In genomic region chr10:17215782-17216122, GRCh38 we compare ENCODE assay signal across 10 cellular contexts. TPM values are rescaled to one million over a fixed set of nuclear protein-coding genes. Genes with fewer than 3 reads are reported as not detected.
DNase-seq lines count a peak whose midpoint lies in the region; ATAC-seq, FAIRE-seq and TF ChIP-seq lines count a peak whose summit lies in the region.
"Had no signal": no experiment of that assay in that cellular context is flagged by ENCODE, and none has a peak within 500 bp of the region (broad histone marks: within the 10 kb centered on the region; RNA-seq: fewer than 3 reads in every experiment).

No MANE protein-coding gene starts in this region.

- peak overlapping the region; percentile 40 to 41 for H3K4me3 ChIP-seq in foreskin fibroblast (ENCODE audit: low read depth in 1 of 2, low read length in 2 of 2)
- peak overlapping the region in 1 of 5 donors; percentile 22 for H3K4me3 ChIP-seq in subcutaneous abdominal adipose tissue (ENCODE audit: low read depth in 1 of 5, low read length in 5 of 5)
- H3K4me3 ChIP-seq in small intestine (ENCODE audit: low read depth in 1 of 2, low read length in 2 of 2) = no peak overlapping the region

- peaks cover 5% of the 10 kb centered on the region for H3K9me3 Mint-ChIP-seq in activated CD4-positive, alpha-beta T cell treated with anti-CD3 and anti-CD28 coated beads, Interleukin-2, amount 10 ng/mL, durations not matched to agents 24 days and 14 days
- H3K9me3 Mint-ChIP-seq in activated CD8-positive, alpha-beta T cell treated with anti-CD3 and anti-CD28 coated beads for 36 hours = no peaks in the 10 kb centered on the region

- peaks cover 28% of the 10 kb centered on the region for H3K4me1 Mint-ChIP-seq in activated CD4-positive, alpha-beta T cell treated with anti-CD3 and anti-CD28 coated beads, Interleukin-2, amount 10 ng/mL, durations not matched to agents 24 days and 14 days
- H3K4me1 Mint-ChIP-seq in activated CD8-positive, alpha-beta T cell treated with anti-CD3 and anti-CD28 coated beads for 36 hours (ENCODE audit: low read depth) = peaks cover 50% of the 10 kb centered on the region

- DNase-seq in activated CD4-positive, alpha-beta T cell treated with anti-CD3 and anti-CD28 coated beads, Interleukin-2, amount 10 ng/mL, durations not matched to agents 24 days and 14 days = no peak
- DNase-seq in activated CD4-positive, alpha-beta T cell treated with anti-CD3 and anti-CD28 coated beads, Interleukin-2, amount 50 U/mL, for 4 hours = no peak
- no peak for DNase-seq in activated CD8-positive, alpha-beta T cell treated with anti-CD3 and anti-CD28 coated beads for 36 hours
- DNase-seq in foreskin fibroblast = no peak
- DNase-seq in small intestine = no peak
- DNase-seq in HEK293T (ENCODE audit: extremely low spot score) = no peak
- DNase-seq: activated CD8-positive, alpha-beta memory T cell treated with anti-CD3 and anti-CD28 coated beads, Interleukin-2, amount 50 U/mL, for 48 hours; SHP77 had no signal

- H3K27ac Mint-ChIP-seq in activated CD4-positive, alpha-beta T cell treated with anti-CD3 and anti-CD28 coated beads, Interleukin-2, amount 10 ng/mL, durations not matched to agents 24 days and 14 days = peak overlapping the region; percentile 88
- H3K27ac Mint-ChIP-seq in activated CD8-positive, alpha-beta T cell treated with anti-CD3 and anti-CD28 coated beads for 36 hours = peak overlapping the region; percentile 95

- H3K27ac ChIP-seq in subcutaneous abdominal adipose tissue (ENCODE audit: low read depth, low read length) (peak overlapping the region; percentile 98), small intestine (ENCODE audit: low read depth in 1 of 2, low read length in 1 of 2) (no peak overlapping the region)

- no peak for ATAC-seq in activated CD8-positive, alpha-beta T cell treated with anti-CD3 and anti-CD28 coated beads for 36 hours
- no peak for ATAC-seq in GM18867 (IDR thresholded peaks at IDR 0.05; ENCODE audit: unreplicated experiment)

- 94 to 97% (median 96%) methylated on average over 2 of the region's 2 CpGs for whole genome bisulfite sequencing in small intestine, 3 donors

- peak overlapping the region in 3 of 5 donors; percentile 3 to 82 (median 24) for H3K9ac ChIP-seq in subcutaneous abdominal adipose tissue (ENCODE audit: low read length in 5 of 5)

- no peaks in the 10 kb centered on the region for H3K36me3 ChIP-seq in subcutaneous abdominal adipose tissue (ENCODE audit: control insufficient read depth in 5 of 5, insufficient read depth in 5 of 5, low read length in 5 of 5)
- no peaks in the 10 kb centered on the region for H3K36me3 ChIP-seq in small intestine (ENCODE audit: control insufficient read depth in 2 of 2, insufficient read depth in 2 of 2, low read length in 2 of 2)

- POLR2A ChIA-PET in activated CD8-positive, alpha-beta T cell treated with anti-CD3 and anti-CD28 coated beads for 36 hours (lab: Charles Lee) = interaction anchor here (0.7 to 2.7 kb wide), 3 partner anchors 14 to 191 kb away, joined by 3 to 30 read pairs (median 13); partner anchors contain the start of genes TRDMT1 and VIM
- POLR2A ChIA-PET in HEK293T (lab: Yijun Ruan, JAX) = interaction anchor here (0.9 to 1.7 kb wide), 3 partner anchors 15 to 16 kb away, joined by 4 to 7 read pairs (median 4); partner anchors contain the start of gene TRDMT1

- no peak for FAIRE-seq in small intestine (lab: Jason Lieb, UNC)

- H3K36me3 Mint-ChIP-seq in activated CD4-positive, alpha-beta T cell treated with anti-CD3 and anti-CD28 coated beads, Interleukin-2, amount 10 ng/mL, durations not matched to agents 24 days and 14 days (ENCODE audit: low read depth) = peaks cover 19% of the 10 kb centered on the region
- peaks cover 2% of the 10 kb centered on the region for H3K36me3 Mint-ChIP-seq in activated CD8-positive, alpha-beta T cell treated with anti-CD3 and anti-CD28 coated beads for 36 hours (ENCODE audit: low read depth)

- H3K27me3 Mint-ChIP-seq in activated CD4-positive, alpha-beta T cell treated with anti-CD3 and anti-CD28 coated beads, Interleukin-2, amount 10 ng/mL, durations not matched to agents 24 days and 14 days = no peaks in the 10 kb centered on the region
- no peaks in the 10 kb centered on the region for H3K27me3 Mint-ChIP-seq in activated CD8-positive, alpha-beta T cell treated with anti-CD3 and anti-CD28 coated beads for 36 hours

- TF ChIP-seq CTCF in activated CD8-positive, alpha-beta T cell treated with anti-CD3 and anti-CD28 coated beads for 36 hours (IDR thresholded peaks at IDR 0.05) = no peak
- TF ChIP-seq CTCF in foreskin fibroblast (IDR thresholded peaks at IDR 0.05; ENCODE audit: low read depth, low read length) = no peak

- intact Hi-C loops in activated CD4-positive, alpha-beta T cell treated with anti-CD3 and anti-CD28 coated beads, Interleukin-2, amount 10 ng/mL, durations not matched to agents 24 days and 14 days (cut with micrococcal nuclease) = loop anchor here (1.0 kb wide), 6 partner anchors 9 to 213 kb away; partner anchors contain the start of gene TRDMT1
- intact Hi-C loops in activated CD8-positive, alpha-beta T cell treated with anti-CD3 and anti-CD28 coated beads for 36 hours (cut with micrococcal nuclease) = no loop called here

- CTCF ChIA-PET in activated CD8-positive, alpha-beta T cell treated with anti-CD3 and anti-CD28 coated beads for 36 hours (lab: Charles Lee) = interaction anchor here (0.6 to 1.7 kb wide), 5 partner anchors 9 to 326 kb away, joined by 3 to 7 read pairs (median 4); no protein-coding TSS in a partner anchor
- CTCF ChIA-PET in HEK293T (lab: Yijun Ruan, JAX) = interaction anchor here (0.6 to 1.3 kb wide), 2 partner anchors 12 to 15 kb away, joined by 4 to 6 read pairs; no protein-coding TSS in a partner anchor

- H3K4me3 Mint-ChIP-seq in activated CD4-positive, alpha-beta T cell treated with anti-CD3 and anti-CD28 coated beads, Interleukin-2, amount 10 ng/mL, durations not matched to agents 24 days and 14 days = no peak overlapping the region
- H3K4me3 Mint-ChIP-seq in activated CD8-positive, alpha-beta T cell treated with anti-CD3 and anti-CD28 coated beads for 36 hours = peak overlapping the region; percentile 32

- no peaks in the 10 kb centered on the region for H3K9me3 ChIP-seq in subcutaneous abdominal adipose tissue (ENCODE audit: control insufficient read depth in 5 of 5, low read length in 5 of 5)
- no peaks in the 10 kb centered on the region for H3K9me3 ChIP-seq in small intestine (ENCODE audit: control insufficient read depth, low read depth)

- no peaks in the 10 kb centered on the region for H3K27me3 ChIP-seq in subcutaneous abdominal adipose tissue (ENCODE audit: control insufficient read depth in 5 of 5, insufficient read depth in 4 of 5, low read length in 5 of 5)
- H3K27me3 ChIP-seq in small intestine (ENCODE audit: control insufficient read depth in 2 of 2, insufficient read depth in 2 of 2, low read length in 2 of 2) = no peaks in the 10 kb centered on the region

- H3K4me1 ChIP-seq in subcutaneous abdominal adipose tissue (ENCODE audit: control insufficient read depth in 5 of 5, insufficient read depth in 5 of 5, low read length in 5 of 5) (peaks cover 2 to 38% (median 32%) of the 10 kb centered on the region in 5 donors), small intestine (ENCODE audit: control insufficient read depth in 2 of 2, insufficient read depth in 1 of 2, low read depth in 1 of 2, low read length in 1 of 2) (peaks cover 0 to 5% of the 10 kb centered on the region in 2 donors)

TF ChIP-seq in HEK293T, 16 proteins besides CTCF, POLR2A, EP300 and RAD21:
- no peak for TF ChIP-seq PKNOX1 (IDR thresholded peaks at IDR 0.05)

RNA-seq across cellular contexts. Expression of gene VIM, which starts 12.3 kb away (rescaled TPM):
- 178 and 182 TPM in 2 replicates for total RNA-seq in activated CD4-positive, alpha-beta T cell treated with anti-CD3 and anti-CD28 coated beads, Interleukin-2, amount 10 ng/mL, durations not matched to agents 24 days and 14 days
- total RNA-seq in activated CD8-positive, alpha-beta T cell treated with anti-CD3 and anti-CD28 coated beads for 36 hours = 100 to 1,000 TPM; 590 to 602 TPM
- polyA plus RNA-seq in small intestine = 100 to 1,000 TPM in 2 of 3 donors, 10 to 100 TPM in 1; 21.2 to 531 (median 196) TPM

RNA-seq across cellular contexts. Expression of gene TRDMT1, which starts 14.3 kb away (rescaled TPM):
- 3.9 and 5.6 TPM in 2 replicates for total RNA-seq in activated CD4-positive, alpha-beta T cell treated with anti-CD3 and anti-CD28 coated beads, Interleukin-2, amount 10 ng/mL, durations not matched to agents 24 days and 14 days
- 1 to 10 TPM; 4.4 to 4.5 TPM for total RNA-seq in activated CD8-positive, alpha-beta T cell treated with anti-CD3 and anti-CD28 coated beads for 36 hours
- 1 to 10 TPM; 1.4 to 2.2 (median 1.6) TPM for polyA plus RNA-seq in small intestine

Comparison
In these comparisons a context has a peak if more than half of its experiments do, and no peak if none do; other contexts are left out.
1. H3K4me3 ChIP-seq: peak in foreskin fibroblast (2 of 2); none in small intestine (0 of 2).